Comparison of ENCODE assay signal across 9 cellular contexts in genomic region chr1:110408488-110408887, GRCh38. TPM values are rescaled to one million over a fixed set of nuclear protein-coding genes. Genes with fewer than 3 reads are reported as not detected.
DNase-seq lines count a peak whose midpoint lies in the region; ATAC-seq and TF ChIP-seq lines count a peak whose summit lies in the region.
"Had no signal": no experiment of that assay in that cellular context is flagged by ENCODE, and none has a peak within 500 bp of the region (broad histone marks: within the 10 kb centered on the region; RNA-seq: fewer than 3 reads in every experiment).

No MANE protein-coding gene starts in this region.

- no peak for ATAC-seq in activated T-cell treated with anti-CD3 and anti-CD28 coated beads, Interleukin-2, amount 50 U/mL, for 4 hours
- no peak for ATAC-seq in activated B cell treated with CpG ODN at 0.5 μM for 24 hours (ENCODE audit: low read depth)

- H3K27ac ChIP-seq in iPS-20b (ENCODE audit: low read length) (no peak overlapping the region), stomach (peak overlapping the region in 2 of 5 donors; percentile 96 to 97)

- peaks cover 21% of the 10 kb centered on the region for H3K4me1 Mint-ChIP-seq in activated T-cell treated with anti-CD3 and anti-CD28 coated beads, Interleukin-2, amount 50 U/mL, for 4 hours (ENCODE audit: low read depth)
- peaks cover 35% of the 10 kb centered on the region for H3K4me1 Mint-ChIP-seq in activated B cell treated with CpG ODN at 0.5 μM for 24 hours

- H3K27me3 ChIP-seq in iPS-20b (ENCODE audit: insufficient read depth, low read length) (no peaks in the 10 kb centered on the region), stomach (no peaks in the 10 kb centered on the region)

- H3K9me3 ChIP-seq in iPS-20b (ENCODE audit: insufficient read depth, low read depth, low read length) (no peaks in the 10 kb centered on the region), stomach (no peaks in the 10 kb centered on the region)

- POLR2A ChIA-PET in activated B cell treated with CpG ODN at 0.5 μM for 24 hours (lab: Charles Lee), result interaction anchor here (0.7 to 8.7 kb wide), 5 partner anchors 23 to 198 kb away, joined by 3 to 149 read pairs (median 9); partner anchors contain the start of genes KCNC4 and RBM15

- H3K4me3 ChIP-seq in iPS-20b (ENCODE audit: low read length) (peak overlapping the region; percentile 99), stomach (peak overlapping the region; percentile 65 to 90 (median 86))

- H3K9me3 Mint-ChIP-seq in activated T-cell treated with anti-CD3 and anti-CD28 coated beads, Interleukin-2, amount 50 U/mL, for 4 hours, result no peaks in the 10 kb centered on the region
- no peaks in the 10 kb centered on the region for H3K9me3 Mint-ChIP-seq in activated B cell treated with CpG ODN at 0.5 μM for 24 hours

- DNase-seq in activated T-cell treated with anti-CD3 and anti-CD28 coated beads, Interleukin-2, amount 50 U/mL, for 4 hours, result no peak
- DNase-seq in activated T-cell treated with anti-CD3 and anti-CD28 coated beads, Interleukin-2, amount 50 U/mL, for 1 hour, result no peak
- DNase-seq in activated B cell treated with CpG ODN at 0.5 μM for 24 hours (no peak), stomach (no peak), nucleus accumbens (lab: John Stamatoyannopoulos, UW) (no peak), NCI-H226 (no peak), NCI-H774 (lab: John Stamatoyannopoulos, UW) (no peak)
- DNase-seq: COR-L47 had no signal

- peaks cover 23% of the 10 kb centered on the region for H3K36me3 ChIP-seq in iPS-20b (ENCODE audit: insufficient read depth, low read depth, low read length)
- peaks cover 18 to 25% (median 24%) of the 10 kb centered on the region in 4 donors for H3K36me3 ChIP-seq in stomach

- peaks cover 9% of the 10 kb centered on the region for H3K36me3 Mint-ChIP-seq in activated T-cell treated with anti-CD3 and anti-CD28 coated beads, Interleukin-2, amount 50 U/mL, for 4 hours (ENCODE audit: insufficient read depth)
- H3K36me3 Mint-ChIP-seq in activated B cell treated with CpG ODN at 0.5 μM for 24 hours (ENCODE audit: low read depth), result peaks cover 23% of the 10 kb centered on the region

- no peaks in the 10 kb centered on the region for H3K27me3 Mint-ChIP-seq in activated T-cell treated with anti-CD3 and anti-CD28 coated beads, Interleukin-2, amount 50 U/mL, for 4 hours (ENCODE audit: low read depth)
- no peaks in the 10 kb centered on the region for H3K27me3 Mint-ChIP-seq in activated B cell treated with CpG ODN at 0.5 μM for 24 hours

- peak overlapping the region; percentile 96 for H3K27ac Mint-ChIP-seq in activated B cell treated with CpG ODN at 0.5 μM for 24 hours

- no peak for TF ChIP-seq EP300 in stomach (IDR thresholded peaks at IDR 0.05)

- H3K4me1 ChIP-seq in iPS-20b (ENCODE audit: insufficient read depth, low read length) (no peaks in the 10 kb centered on the region), stomach (peaks cover 17 to 44% (median 35%) of the 10 kb centered on the region in 4 donors)

- no peak for TF ChIP-seq CTCF in activated B cell treated with CpG ODN at 0.5 μM for 24 hours (IDR thresholded peaks at IDR 0.05)
- no peak for TF ChIP-seq CTCF in stomach (IDR thresholded peaks at IDR 0.05)

- H3K4me3 Mint-ChIP-seq in activated T-cell treated with anti-CD3 and anti-CD28 coated beads, Interleukin-2, amount 50 U/mL, for 4 hours, result peak overlapping the region; percentile 99
- H3K4me3 Mint-ChIP-seq in activated B cell treated with CpG ODN at 0.5 μM for 24 hours, result peak overlapping the region; percentile 97

- no peak for TF ChIP-seq POLR2A in stomach (IDR thresholded peaks at IDR 0.05)

- intact Hi-C loops in activated B cell treated with CpG ODN at 0.5 μM for 24 hours (cut with micrococcal nuclease), result loop anchor here (5.0 kb wide), 1 partner anchor 36 kb away; no protein-coding TSS in a partner anchor
- intact Hi-C loops in stomach (cut with DNase I; ENCODE audit: low total_unique reads), result loop anchor here (10.0 kb wide), 1 partner anchor 64 kb away; no protein-coding TSS in a partner anchor

- H3K9ac ChIP-seq in iPS-20b (ENCODE audit: low read depth, low read length), result peak overlapping the region; percentile 99; the same call in 1 of the 2 replicates

- WGBS in stomach, 5 donors, result 80 to 88% (median 86%) methylated on average over 8 of the region's 8 CpGs

- CTCF ChIA-PET in activated B cell treated with CpG ODN at 0.5 μM for 24 hours (lab: Charles Lee), result interaction anchor here (0.6 to 3.0 kb wide), 10 partner anchors 24 to 212 kb away, joined by 3 to 46 read pairs (median 7); partner anchors contain the start of gene RBM15

RNA-seq across cellular contexts. Expression of gene LAMTOR5, which starts 1.0 kb away (rescaled TPM):
- total RNA-seq in activated T-cell treated with anti-CD3 and anti-CD28 coated beads, Interleukin-2, amount 50 U/mL, for 4 hours, result 100 to 1,000 TPM; 166 to 171 (median 170) TPM
- 160 and 172 TPM in 2 replicates for total RNA-seq in activated B cell treated with CpG ODN at 0.5 μM for 24 hours
- 10 to 100 TPM in 3 of 5 donors, 1 to 10 TPM in 1, not detected in 1; 8.5 to 48.8 (median 18.6) TPM for total RNA-seq in stomach
- polyA plus RNA-seq in stomach, result 100 to 1,000 TPM; 269 to 440 (median 318) TPM

RNA-seq across cellular contexts. Expression of gene SLC16A4, which starts 17.7 kb away (rescaled TPM):
- total RNA-seq in activated T-cell treated with anti-CD3 and anti-CD28 coated beads, Interleukin-2, amount 50 U/mL, for 4 hours, result under 1 TPM; 0.11 to 0.40 (median 0.28) TPM
- 0.89 and 1.3 TPM in 2 replicates for total RNA-seq in activated B cell treated with CpG ODN at 0.5 μM for 24 hours
- 10 to 100 TPM in 1 of 5 donors, 1 to 10 TPM in 2, under 1 TPM in 1, not detected in 1; 0.89 to 11.1 (median 3.8) TPM for total RNA-seq in stomach
- 1 to 10 TPM; 1.7 to 8.7 (median 2.6) TPM for polyA plus RNA-seq in stomach

RNA-seq across cellular contexts. Expression of gene PROK1, which starts 42.5 kb away (rescaled TPM):
- total RNA-seq in activated T-cell treated with anti-CD3 and anti-CD28 coated beads, Interleukin-2, amount 50 U/mL, for 4 hours, result not detected
- total RNA-seq in activated B cell treated with CpG ODN at 0.5 μM for 24 hours (not detected in 2 replicates), stomach (not detected)
- 1 to 10 TPM in 1 of 3 donors, not detected in 2; 1.5 TPM for polyA plus RNA-seq in stomach
